12 cellular contexts compared by ENCODE assay signal in the genomic region with DNA sequence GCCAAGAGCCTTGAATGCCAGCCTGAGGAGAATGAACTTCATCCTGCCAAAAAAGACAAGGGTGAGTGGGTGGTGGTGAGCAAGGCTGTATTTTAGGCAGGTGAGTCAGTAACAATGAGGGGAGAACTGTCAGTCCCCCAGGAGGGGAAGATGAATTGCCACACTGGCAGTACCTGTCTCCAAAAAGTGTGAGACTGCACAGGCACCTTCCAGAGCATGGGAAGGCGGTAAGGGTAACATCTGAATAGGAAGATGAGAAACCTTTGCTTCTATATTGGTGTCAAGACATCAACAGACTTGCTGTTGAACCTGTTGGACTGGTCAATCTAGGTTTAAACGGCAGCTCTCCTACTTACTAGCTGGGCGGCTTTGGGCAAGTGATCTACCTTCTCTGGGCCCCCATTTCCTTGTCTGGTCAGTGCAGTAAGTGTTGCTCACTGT. TPM values are rescaled to one million over a fixed set of nuclear protein-coding genes. Genes with fewer than 3 reads are reported as not detected.
DNase-seq lines count a peak whose midpoint lies in the region; ATAC-seq and TF ChIP-seq lines count a peak whose summit lies in the region.
"Had no signal": no experiment of that assay in that cellular context is flagged by ENCODE, and none has a peak within 500 bp of the region (broad histone marks: within the 10 kb centered on the region; RNA-seq: fewer than 3 reads in every experiment).

No MANE protein-coding gene starts in this region.

- H3K9ac ChIP-seq in smooth muscle cell (ENCODE audit: low read depth), result peak overlapping the region; percentile 93

- H3K79me2 ChIP-seq in smooth muscle cell (ENCODE audit: low read depth), result peaks cover 69% of the 10 kb centered on the region

- peaks cover 25% of the 10 kb centered on the region for H3F3A ChIP-seq in smooth muscle cell (ENCODE audit: low read depth)

- peak overlapping the region; percentile 51 for H3K4me2 ChIP-seq in smooth muscle cell

- H3K4me3 ChIP-seq in HEK293 (ENCODE audit: low read depth, low read length), result no peak overlapping the region
- H3K4me3 ChIP-seq in smooth muscle cell, result no peak overlapping the region
- H3K4me3 ChIP-seq: Peyer's patch had no signal

- H3K36me3 ChIP-seq in HEK293 (ENCODE audit: control insufficient read depth in 2 of 2, insufficient read depth in 1 of 2, low read length in 2 of 2) (peaks cover 0 to 16% of the 10 kb centered on the region in 2 experiments; a peak in 1 of 3 replicates), smooth muscle cell (ENCODE audit: low read depth) (no peaks in the 10 kb centered on the region)

- H3K27ac ChIP-seq in HEK293 (ENCODE audit: extremely low read depth, low read depth, low read length), result no peak overlapping the region
- H3K27ac ChIP-seq in RWPE1, result peak overlapping the region; percentile 72
- H3K27ac ChIP-seq in foreskin keratinocyte, result no peak overlapping the region
- peak overlapping the region; percentile 99 for H3K27ac ChIP-seq in smooth muscle cell (ENCODE audit: low read depth)

- H3K27me3 ChIP-seq in foreskin keratinocyte, result no peaks in the 10 kb centered on the region
- no peaks in the 10 kb centered on the region for H3K27me3 ChIP-seq in smooth muscle cell (ENCODE audit: low read depth)
- H3K27me3 ChIP-seq: Peyer's patch had no signal

- WGBS in smooth muscle cell (ENCODE audit: low lambda C conversion rate), result 78% methylated on average over 3 of the region's 3 CpGs

- CTCF ChIA-PET in HEK293 (lab: Yijun Ruan, JAX), result interaction anchor here (0.7 kb wide), 1 partner anchor 31 kb away, joined by 3 read pairs; a partner anchor contains a TSS
- CTCF ChIA-PET in RWPE1 (lab: Yijun Ruan, JAX), result interaction anchor here (0.6 to 2.2 kb wide), 2 partner anchors 40 to 160 kb away, joined by 3 to 6 read pairs; no protein-coding TSS in a partner anchor

- peak; percentile 56 for ATAC-seq in foreskin keratinocyte
- no peak for ATAC-seq in HG02642 (IDR thresholded peaks at IDR 0.05; ENCODE audit: poor library complexity, unreplicated experiment)

- TF ChIP-seq CTCF in HEK293 (tag by site-specific recombination; IDR thresholded peaks at IDR 0.05) (no peak), RWPE1 (conservative IDR thresholded peaks at IDR 0.05; ENCODE audit: low read depth) (no peak), foreskin keratinocyte (conservative IDR thresholded peaks at IDR 0.05) (no peak), smooth muscle cell (IDR thresholded peaks at IDR 0.05; ENCODE audit: borderline replicate concordance, insufficient read depth, poor library complexity, severe bottlenecking) (no peak)

- no peak overlapping the region for H2AFZ ChIP-seq in smooth muscle cell (ENCODE audit: low read depth)

- H4K20me1 ChIP-seq in smooth muscle cell (ENCODE audit: low read depth), result peaks cover 49% of the 10 kb centered on the region

- H3K4me1 ChIP-seq in HEK293 (ENCODE audit: control insufficient read depth, insufficient read depth, low read length) (no peaks in the 10 kb centered on the region), foreskin keratinocyte (peaks cover 18% of the 10 kb centered on the region), smooth muscle cell (ENCODE audit: low read depth) (peaks cover 46% of the 10 kb centered on the region)

- DNase-seq in RWPE1 (ENCODE audit: low spot score) (peak; percentile 63), foreskin keratinocyte (peak in 1 of 2 donors; percentile 54), smooth muscle cell (lab: John Stamatoyannopoulos, UW; ENCODE audit: unreplicated experiment) (no peak), DMS79 (lab: John Stamatoyannopoulos, UW) (no peak)
- DNase-seq in stimulated activated CD4-positive, alpha-beta T cell treated with anti-CD3 and anti-CD28 coated beads, Interleukin-12 subunit alpha, Interleukin-12 subunit beta, amount 100 ng/mL, for 4 hours, result no peak
- DNase-seq: activated CD4-positive, alpha-beta T cell treated with anti-CD3 and anti-CD28 coated beads, Interleukin-2, amount 50 U/mL, for 48 hours; C1 segment of cervical spinal cord; NCI-H1105; NCI-H446 treated with DMSO at 0.1 percent for 48 hours; Peyer's patch had no signal

- POLR2A ChIA-PET in HEK293 (lab: Yijun Ruan, JAX), result interaction anchor here (1.3 kb wide), 1 partner anchor 29 kb away, joined by 5 read pairs; no protein-coding TSS in a partner anchor
- POLR2A ChIA-PET in RWPE1 (lab: Yijun Ruan, JAX; ENCODE audit: low non-redundant PET), result no interaction called here

- H3K9me3 ChIP-seq in HEK293 (ENCODE audit: control insufficient read depth, insufficient read depth, low read depth, low read length), result no peaks in the 10 kb centered on the region
- no peaks in the 10 kb centered on the region for H3K9me3 ChIP-seq in smooth muscle cell (replicated peaks; ENCODE audit: low read depth)
- H3K9me3 ChIP-seq: Peyer's patch had no signal

TF ChIP-seq in HEK293, 187 proteins besides CTCF, POLR2A, EP300 and RAD21:
- TF ChIP-seq SCRT2 (tag by site-specific recombination; IDR thresholded peaks at IDR 0.05) (0 out of 2 replicates have a peak, but pooled peaks have one; percentile 17), ZFHX2 (tag by site-specific recombination; conservative IDR thresholded peaks at IDR 0.05) (peak; percentile 26; the same call in 1 of the 2 replicates), ZNF629 (tag by site-specific recombination; IDR thresholded peaks at IDR 0.05) (no peak)

RNA-seq across cellular contexts. Expression of a gene that starts 30.9 kb away (rescaled TPM):
- total RNA-seq in foreskin keratinocyte (18.9 and 19.0 TPM in 2 replicates), smooth muscle cell (14.6 and 15.6 TPM in 2 replicates)
- polyA plus RNA-seq in foreskin keratinocyte (6.6 and 7.9 TPM in 2 replicates), smooth muscle cell (9.6 and 11.3 TPM in 2 replicates)

Comparison
In these comparisons a context has a peak if more than half of its experiments do, and no peak if none do; other contexts are left out.
1. H3K27ac ChIP-seq: peak in RWPE1 (single experiment) and smooth muscle cell (single experiment); none in HEK293 (single experiment) and foreskin keratinocyte (single experiment).